In genomic region chr7:80151274-80151665, GRCh38 we compare ENCODE assay signal across 11 cellular contexts. TPM values are rescaled to one million over a fixed set of nuclear protein-coding genes. Genes with fewer than 3 reads are reported as not detected.
A peak's percentile ranks its signal among the peaks of the same experiment; 100 is the strongest.
DNase-seq lines count a peak whose midpoint lies in the region; ATAC-seq and TF ChIP-seq lines count a peak whose summit lies in the region.
"Had no signal": no experiment of that assay in that cellular context is flagged by ENCODE, and none has a peak within 500 bp of the region (broad histone marks: within the 10 kb centered on the region; RNA-seq: fewer than 3 reads in every experiment).

No MANE protein-coding gene starts in this region.

- H3K4me1 ChIP-seq in mucosa of descending colon (ENCODE audit: low read depth) = no peaks in the 10 kb centered on the region

- no peaks in the 10 kb centered on the region for H3K9me3 ChIP-seq in mucosa of descending colon
- H3K9me3 ChIP-seq: MG63 had no signal

- peak; percentile 28 for DNase-seq in activated CD8-positive, alpha-beta memory T cell treated with anti-CD3 and anti-CD28 coated beads, Interleukin-2, amount 50 U/mL, for 4 hours
- no peak for DNase-seq in activated CD8-positive, alpha-beta memory T cell treated with anti-CD3 and anti-CD28 coated beads for 24 hours
- peak; percentile 90 for DNase-seq in M059J (ENCODE audit: low read depth)
- DNase-seq in dorsolateral prefrontal cortex = no peak
- DNase-seq in stimulated activated naive CD8-positive, alpha-beta T cell treated with anti-CD3 and anti-CD28 coated beads, Interleukin-15, Interleukin-2, amounts not matched to agents 100 U/mL and 50 U/mL, for 24 hours = peak; percentile 37
- DNase-seq in mucosa of descending colon = no peak
- no peak for DNase-seq in pons (ENCODE audit: low spot score)
- DNase-seq in NCI-H1436 treated with DMSO at 0.1 percent for 48 hours (lab: John Stamatoyannopoulos, UW) = no peak
- DNase-seq: MG63 had no signal

- H3K36me3 ChIP-seq in mucosa of descending colon (ENCODE audit: low read depth) = no peaks in the 10 kb centered on the region
- H3K36me3 ChIP-seq: brain microvascular endothelial cell, MG63 had no signal

- ATAC-seq in stimulated activated naive CD8-positive, alpha-beta T cell treated with anti-CD3 and anti-CD28 coated beads, Interleukin-15, Interleukin-2, amounts not matched to agents 100 U/mL and 50 U/mL, for 24 hours = peak; percentile 96
- ATAC-seq in mucosa of descending colon = no peak

- H3K27me3 ChIP-seq in dorsolateral prefrontal cortex = no peaks in the 10 kb centered on the region
- H3K27me3 ChIP-seq: brain microvascular endothelial cell, MG63 had no signal

- intact Hi-C loops in dorsolateral prefrontal cortex (cut with DNase I) (no loop called here), mucosa of descending colon (cut with DNase I, micrococcal nuclease) (no loop called here)

- peak overlapping the region in 2 of 59 donors; percentile 11 to 37 for H3K4me3 ChIP-seq in dorsolateral prefrontal cortex
- H3K4me3 ChIP-seq in mucosa of descending colon = no peak overlapping the region
- H3K4me3 ChIP-seq: MG63 had no signal

- TF ChIP-seq CTCF in dorsolateral prefrontal cortex (IDR thresholded peaks at IDR 0.05 in 54 of 56, conservative IDR thresholded peaks at IDR 0.05 in 2 of 56; ENCODE audit: low read depth in 1 of 56, partially characterized antibody in 56 of 56) (no peak), mucosa of descending colon (IDR thresholded peaks at IDR 0.05) (no peak)

- H3K27ac ChIP-seq in dorsolateral prefrontal cortex = peak overlapping the region in 30 of 59 donors; percentile 0 to 71 (median 36)
- H3K27ac ChIP-seq: brain microvascular endothelial cell had no signal

RNA-seq across cellular contexts. Expression of gene GNAI1, which starts 16.6 kb away (rescaled TPM):
- 48.1 and 58.9 TPM in 2 replicates for total RNA-seq in M059J (2014; rRNA removed; shearing (Covaris generic))
- total RNA-seq in dorsolateral prefrontal cortex (100 to 1,000 TPM in 61 of 120 experiments, 10 to 100 TPM in 59; 23.9 to 223 (median 101) TPM), mucosa of descending colon (10 to 100 TPM; 18.1 to 59.3 (median 23.1) TPM)
- total RNA-seq: B cell had no signal

Comparison
In these comparisons a context has a peak if more than half of its experiments do, and no peak if none do; other contexts are left out.
1. DNase-seq: peak in activated CD8-positive, alpha-beta memory T cell treated with anti-CD3 and anti-CD28 coated beads, Interleukin-2, amount 50 U/mL, for 4 hours (single experiment), M059J (single experiment) and stimulated activated naive CD8-positive, alpha-beta T cell treated with anti-CD3 and anti-CD28 coated beads, Interleukin-15, Interleukin-2, amounts not matched to agents 100 U/mL and 50 U/mL, for 24 hours (single experiment); none in activated CD8-positive, alpha-beta memory T cell treated with anti-CD3 and anti-CD28 coated beads for 24 hours (single experiment), dorsolateral prefrontal cortex (0 of 10), mucosa of descending colon (0 of 3), pons (single experiment) and NCI-H1436 treated with DMSO at 0.1 percent for 48 hours (single experiment).